Comparison of ENCODE assay signal across 30 cellular contexts in the genomic region with DNA sequence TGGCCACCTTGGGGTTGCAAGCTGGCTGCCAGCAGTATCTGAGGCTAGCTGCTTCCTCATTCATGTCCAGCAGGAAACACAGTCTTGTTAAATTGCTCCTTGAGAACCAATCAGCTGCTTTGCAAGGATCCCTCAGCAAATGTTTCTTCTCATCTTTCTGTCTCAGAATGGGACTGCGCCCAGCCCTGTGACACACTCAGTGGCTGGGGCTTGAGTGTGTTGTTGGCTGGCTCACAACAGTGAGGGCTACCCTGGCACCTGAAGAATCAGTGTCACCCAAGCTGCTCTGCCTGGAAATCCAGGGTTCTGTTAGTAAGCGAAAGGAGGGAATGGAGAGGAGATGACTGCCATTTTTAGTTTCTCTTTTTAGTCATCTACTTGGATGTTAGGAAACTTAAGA.
"Had no signal": no experiment of that assay in that cellular context is flagged by ENCODE, and none has a peak within 500 bp of the region (broad histone marks: within the 10 kb centered on the region; RNA-seq: fewer than 3 reads in every experiment).

No MANE protein-coding gene starts in this region.

- H3K4me1 Mint-ChIP-seq: activated CD4-positive, alpha-beta memory T cell treated with anti-CD3 and anti-CD28 coated beads, Interleukin-2, amount 10 ng/mL, durations not matched to agents 7 days and 5 days; activated CD4-positive, alpha-beta T cell treated with anti-CD3 and anti-CD28 coated beads, Interleukin-2, amount 10 ng/mL, durations not matched to agents 7 days and 5 days; activated naive CD4-positive, alpha-beta T cell treated with anti-CD3 and anti-CD28 coated beads, Interleukin-2, amount 50 U/mL, for 24 hours; activated naive CD8-positive, alpha-beta T cell treated with anti-CD3 and anti-CD28 coated beads, Interleukin-2, amount 50 U/mL, for 24 hours; central memory CD8-positive, alpha-beta T cell; endodermal cell; natural killer cell; neural progenitor cell; stimulated activated effector memory CD8-positive, alpha-beta T cell treated with anti-CD3 and anti-CD28 coated beads, Interleukin-12 subunit alpha, Interleukin-12 subunit beta, amount 100 ng/mL, for 72 hours had no signal

- H3K36me3 Mint-ChIP-seq: activated naive CD4-positive, alpha-beta T cell treated with anti-CD3 and anti-CD28 coated beads, Interleukin-2, amount 50 U/mL, for 24 hours; natural killer cell; neural progenitor cell; stimulated activated effector memory CD8-positive, alpha-beta T cell treated with anti-CD3 and anti-CD28 coated beads, Interleukin-12 subunit alpha, Interleukin-12 subunit beta, amount 100 ng/mL, for 72 hours had no signal

- H3K4me1 ChIP-seq: breast epithelium, left lung, neural progenitor cell, sigmoid colon, uterus had no signal

- H3K4me3 ChIP-seq: breast epithelium, left lung, neural progenitor cell, sigmoid colon, thoracic aorta, uterus had no signal

- H3K9me3 Mint-ChIP-seq: activated CD4-positive, alpha-beta memory T cell treated with anti-CD3 and anti-CD28 coated beads, Interleukin-2, amount 10 ng/mL, durations not matched to agents 7 days and 5 days; activated naive CD4-positive, alpha-beta T cell treated with anti-CD3 and anti-CD28 coated beads, Interleukin-2, amount 50 U/mL, for 24 hours; activated T-helper 2 cell treated with anti-CD3 and anti-CD28 coated beads, Interferon-gamma antibody, Interleukin-2, Interleukin-4, amounts not matched to agents 10 μg/mL and 5 μg/mL and 100 μg/mL, durations not matched to agents 14 hours and 24 hours and 36 hours; central memory CD8-positive, alpha-beta T cell had no signal

- H3K27ac ChIP-seq: breast epithelium, left lung, neural progenitor cell, sigmoid colon, thoracic aorta, uterus had no signal

- H3K27me3 ChIP-seq: breast epithelium, left lung, neural progenitor cell, sigmoid colon, uterus had no signal

- DNase-seq: activated CD4-positive, alpha-beta memory T cell treated with anti-CD3 and anti-CD28 coated beads, Interleukin-2, amount 10 ng/mL, durations not matched to agents 7 days and 5 days; activated CD4-positive, alpha-beta T cell treated with anti-CD3 and anti-CD28 coated beads for 1 hour; activated CD4-positive, alpha-beta T cell treated with anti-CD3 and anti-CD28 coated beads, Interleukin-2, amount 10 ng/mL, durations not matched to agents 7 days and 5 days; activated CD8-positive, alpha-beta memory T cell treated with anti-CD3 and anti-CD28 coated beads, Interleukin-2, amount 50 U/mL, for 48 hours; activated naive CD8-positive, alpha-beta T cell treated with anti-CD3 and anti-CD28 coated beads, Interleukin-2, amount 50 U/mL, for 24 hours; activated T-cell treated with anti-CD3 and anti-CD28 coated beads, Interleukin-2, amount 50 U/mL, for 24 hours; amygdala; endodermal cell; foreskin melanocyte; kidney glomerular epithelial cell; midbrain; natural killer cell; occipital lobe; sigmoid colon; small intestine; stimulated activated CD4-positive, alpha-beta T cell treated with anti-CD3 and anti-CD28 coated beads, Interleukin-4, amount 100 ng/mL, for 24 hours; trophoblast cell; uterus had no signal

- ATAC-seq: activated naive CD8-positive, alpha-beta T cell treated with anti-CD3 and anti-CD28 coated beads, Interleukin-2, amount 50 U/mL, for 24 hours; esophagus mucosa; left lung; natural killer cell; stimulated activated effector memory CD8-positive, alpha-beta T cell treated with anti-CD3 and anti-CD28 coated beads, Interleukin-12 subunit alpha, Interleukin-12 subunit beta, amount 100 ng/mL, for 72 hours had no signal

- H3K27me3 Mint-ChIP-seq: activated CD4-positive, alpha-beta memory T cell treated with anti-CD3 and anti-CD28 coated beads, Interleukin-2, amount 10 ng/mL, durations not matched to agents 7 days and 5 days; activated CD4-positive, alpha-beta T cell treated with anti-CD3 and anti-CD28 coated beads, Interleukin-2, amount 10 ng/mL, durations not matched to agents 7 days and 5 days; activated naive CD8-positive, alpha-beta T cell treated with anti-CD3 and anti-CD28 coated beads, Interleukin-2, amount 50 U/mL, for 24 hours; activated T-cell treated with anti-CD3 and anti-CD28 coated beads, Interleukin-2, amount 50 U/mL, for 24 hours; central memory CD8-positive, alpha-beta T cell; dendritic cell treated with granulocyte-macrophage colony-stimulating factor and Interleukin-4, amounts not matched to agents 40 ng/mL and 50 ng/mL, for 4 days; progenitor cell of endocrine pancreas; stimulated activated naive CD8-positive, alpha-beta T cell treated with anti-CD3 and anti-CD28 coated beads, Interleukin-15, Interleukin-2, amounts not matched to agents 100 ng/mL and 50 ng/mL, for 24 hours had no signal

- H3K4me3 Mint-ChIP-seq: activated CD4-positive, alpha-beta memory T cell treated with anti-CD3 and anti-CD28 coated beads, Interleukin-2, amount 10 ng/mL, durations not matched to agents 7 days and 5 days; activated CD4-positive, alpha-beta T cell treated with anti-CD3 and anti-CD28 coated beads, Interleukin-2, amount 10 ng/mL, durations not matched to agents 7 days and 5 days; activated naive CD4-positive, alpha-beta T cell treated with anti-CD3 and anti-CD28 coated beads, Interleukin-2, amount 50 U/mL, for 24 hours; activated naive CD8-positive, alpha-beta T cell treated with anti-CD3 and anti-CD28 coated beads, Interleukin-2, amount 50 U/mL, for 24 hours; activated T-cell treated with anti-CD3 and anti-CD28 coated beads, Interleukin-2, amount 50 U/mL, for 24 hours; central memory CD8-positive, alpha-beta T cell; dendritic cell treated with granulocyte-macrophage colony-stimulating factor and Interleukin-4, amounts not matched to agents 40 ng/mL and 50 ng/mL, for 4 days; endodermal cell; natural killer cell; neural progenitor cell; stimulated activated effector memory CD8-positive, alpha-beta T cell treated with anti-CD3 and anti-CD28 coated beads, Interleukin-12 subunit alpha, Interleukin-12 subunit beta, amount 100 ng/mL, for 72 hours; stimulated activated naive CD8-positive, alpha-beta T cell treated with anti-CD3 and anti-CD28 coated beads, Interleukin-15, Interleukin-2, amounts not matched to agents 100 ng/mL and 50 ng/mL, for 24 hours had no signal

- H3K27ac Mint-ChIP-seq: activated CD4-positive, alpha-beta memory T cell treated with anti-CD3 and anti-CD28 coated beads, Interleukin-2, amount 10 ng/mL, durations not matched to agents 7 days and 5 days; activated CD4-positive, alpha-beta T cell treated with anti-CD3 and anti-CD28 coated beads, Interleukin-2, amount 10 ng/mL, durations not matched to agents 7 days and 5 days; activated naive CD4-positive, alpha-beta T cell treated with anti-CD3 and anti-CD28 coated beads, Interleukin-2, amount 50 U/mL, for 24 hours; activated naive CD8-positive, alpha-beta T cell treated with anti-CD3 and anti-CD28 coated beads, Interleukin-2, amount 50 U/mL, for 24 hours; activated T-cell treated with anti-CD3 and anti-CD28 coated beads, Interleukin-2, amount 50 U/mL, for 24 hours; activated T-helper 2 cell treated with anti-CD3 and anti-CD28 coated beads, Interferon-gamma antibody, Interleukin-2, Interleukin-4, amounts not matched to agents 10 μg/mL and 5 μg/mL and 100 μg/mL, durations not matched to agents 14 hours and 24 hours and 36 hours; dendritic cell treated with granulocyte-macrophage colony-stimulating factor and Interleukin-4, amounts not matched to agents 40 ng/mL and 50 ng/mL, for 4 days; endodermal cell; natural killer cell; neural progenitor cell; progenitor cell of endocrine pancreas; stimulated activated effector memory CD8-positive, alpha-beta T cell treated with anti-CD3 and anti-CD28 coated beads, Interleukin-12 subunit alpha, Interleukin-12 subunit beta, amount 100 ng/mL, for 72 hours; stimulated activated naive CD8-positive, alpha-beta T cell treated with anti-CD3 and anti-CD28 coated beads, Interleukin-15, Interleukin-2, amounts not matched to agents 100 ng/mL and 50 ng/mL, for 24 hours had no signal

- H3K36me3 ChIP-seq: breast epithelium, left lung, neural progenitor cell, sigmoid colon, thoracic aorta, uterus had no signal

- H3K9me3 ChIP-seq: breast epithelium, left lung, sigmoid colon, thoracic aorta, uterus had no signal
